ENCODE assay signal across 8 cellular contexts in the genomic region with DNA sequence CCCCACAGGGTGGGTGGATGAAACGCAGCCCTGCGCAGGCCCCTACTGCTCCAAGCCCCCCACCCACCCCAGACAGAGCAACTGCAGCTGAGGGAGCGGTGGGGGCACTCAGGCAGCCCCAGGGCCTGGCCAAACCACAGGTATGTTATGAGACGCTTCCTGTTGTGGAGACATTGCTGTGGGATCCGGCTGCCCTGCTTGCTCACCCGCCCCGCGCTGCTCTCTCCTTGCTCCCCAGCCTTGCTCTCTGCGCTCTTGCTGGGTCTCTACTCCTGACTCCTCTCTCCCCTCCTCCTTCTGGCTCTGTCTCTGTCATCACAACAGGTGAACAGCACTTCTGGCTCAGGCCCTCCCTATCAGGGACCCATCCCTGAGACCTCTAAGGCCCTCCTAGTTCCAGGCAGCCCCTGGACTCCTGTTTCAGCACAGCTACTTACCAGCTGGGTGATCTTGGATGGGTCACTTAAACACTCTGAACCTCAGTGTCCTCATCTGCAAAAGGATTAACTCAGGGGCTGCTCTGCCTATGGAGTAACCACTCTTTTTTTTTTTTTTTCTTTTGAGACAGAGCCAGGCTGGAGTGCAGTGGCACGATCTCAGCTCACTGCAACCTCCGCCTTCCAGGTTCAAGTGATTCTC. TPM values are rescaled to one million over a fixed set of nuclear protein-coding genes. Genes with fewer than 3 reads are reported as not detected.
DNase-seq lines count a peak whose midpoint lies in the region; ATAC-seq and TF ChIP-seq lines count a peak whose summit lies in the region.

No MANE protein-coding gene starts in this region.

- no peak overlapping the region for H3K9ac ChIP-seq in fibroblast of lung (ENCODE audit: insufficient read depth, low read length)

- DNase-seq in SKM-1 treated with dmso at 0.1 percent for 144 hours (lab: John Stamatoyannopoulos, UW; ENCODE audit: unreplicated experiment), result peak; percentile 46
- DNase-seq in SKM-1 (lab: John Stamatoyannopoulos, UW; ENCODE audit: unreplicated experiment), result no peak
- peak; percentile 78 for DNase-seq in activated CD8-positive, alpha-beta T cell treated with anti-CD3 and anti-CD28 coated beads for 36 hours
- DNase-seq in fibroblast of lung (ENCODE audit: low read depth in 2 of 2), result peak; percentile 25 to 91
- peak; percentile 50 for DNase-seq in stimulated activated naive CD8-positive, alpha-beta T cell treated with anti-CD3 and anti-CD28 coated beads, Interleukin-15, Interleukin-2, amounts not matched to agents 100 U/mL and 50 U/mL, for 24 hours
- no peak for DNase-seq in DMS114 treated with DMSO at 0.1 percent for 48 hours (lab: John Stamatoyannopoulos, UW; ENCODE audit: unreplicated experiment)
- DNase-seq in cardiac septum (ENCODE audit: low spot score), result no peak

- no peaks in the 10 kb centered on the region for H3K27me3 Mint-ChIP-seq in activated CD8-positive, alpha-beta T cell treated with anti-CD3 and anti-CD28 coated beads for 36 hours

- H3K4me1 ChIP-seq in fibroblast of lung (ENCODE audit: control insufficient read depth, extremely low read depth, insufficient read depth, low read length), result peaks cover 3% of the 10 kb centered on the region

- POLR2A ChIA-PET in activated CD8-positive, alpha-beta T cell treated with anti-CD3 and anti-CD28 coated beads for 36 hours (lab: Charles Lee), result interaction anchor here (0.6 to 1.2 kb wide), 3 partner anchors 10 to 340 kb away, joined by 3 read pairs; a partner anchor contains a TSS

- no peaks in the 10 kb centered on the region for H3K79me2 ChIP-seq in fibroblast of lung (ENCODE audit: control insufficient read depth, insufficient read depth, low read length)

- no peaks in the 10 kb centered on the region for H4K20me1 ChIP-seq in fibroblast of lung (ENCODE audit: control insufficient read depth, extremely low read depth, insufficient read depth, low read length)

- peak; percentile 96 for ATAC-seq in activated CD8-positive, alpha-beta T cell treated with anti-CD3 and anti-CD28 coated beads for 36 hours
- peak; percentile 71 for ATAC-seq in stimulated activated naive CD8-positive, alpha-beta T cell treated with anti-CD3 and anti-CD28 coated beads, Interleukin-15, Interleukin-2, amounts not matched to agents 100 U/mL and 50 U/mL, for 24 hours
- no peak for ATAC-seq in HG03159 (IDR thresholded peaks at IDR 0.05; ENCODE audit: unreplicated experiment)

- no peaks in the 10 kb centered on the region for H3K27me3 ChIP-seq in fibroblast of lung (ENCODE audit: control insufficient read depth, insufficient read depth, low read length)

- CTCF ChIA-PET in activated CD8-positive, alpha-beta T cell treated with anti-CD3 and anti-CD28 coated beads for 36 hours (lab: Charles Lee), result interaction anchor here (2.3 to 6.0 kb wide), 2 partner anchors 9 to 26 kb away, joined by 11 to 37 read pairs; no protein-coding TSS in a partner anchor

- peaks cover 34% of the 10 kb centered on the region for H3K4me1 Mint-ChIP-seq in activated CD8-positive, alpha-beta T cell treated with anti-CD3 and anti-CD28 coated beads for 36 hours (ENCODE audit: low read depth)

- H3K4me2 ChIP-seq in fibroblast of lung (ENCODE audit: extremely low read depth, insufficient read depth, low read length), result peak overlapping the region; percentile 15

- no peaks in the 10 kb centered on the region for H3K36me3 ChIP-seq in fibroblast of lung (ENCODE audit: control insufficient read depth, insufficient read depth, low read length)

- peak overlapping the region; percentile 24 for H2AFZ ChIP-seq in fibroblast of lung (ENCODE audit: low read length)

- no peaks in the 10 kb centered on the region for H3K36me3 Mint-ChIP-seq in activated CD8-positive, alpha-beta T cell treated with anti-CD3 and anti-CD28 coated beads for 36 hours (ENCODE audit: low read depth)

- H3K27ac Mint-ChIP-seq in activated CD8-positive, alpha-beta T cell treated with anti-CD3 and anti-CD28 coated beads for 36 hours, result peak overlapping the region; percentile 82

- H3K9me3 Mint-ChIP-seq in activated CD8-positive, alpha-beta T cell treated with anti-CD3 and anti-CD28 coated beads for 36 hours, result no peaks in the 10 kb centered on the region

- peak overlapping the region; percentile 28 for H3K27ac ChIP-seq in fibroblast of lung (ENCODE audit: insufficient read depth, low read length)

- no peak overlapping the region for H3K4me3 Mint-ChIP-seq in activated CD8-positive, alpha-beta T cell treated with anti-CD3 and anti-CD28 coated beads for 36 hours

- no peaks in the 10 kb centered on the region for H3K9me3 ChIP-seq in fibroblast of lung (ENCODE audit: control insufficient read depth, insufficient read depth, low read depth, low read length)

- no peak for TF ChIP-seq CTCF in activated CD8-positive, alpha-beta T cell treated with anti-CD3 and anti-CD28 coated beads for 36 hours (IDR thresholded peaks at IDR 0.05)
- TF ChIP-seq CTCF in fibroblast of lung (conservative IDR thresholded peaks at IDR 0.05 in 1 of 2, IDR thresholded peaks at IDR 0.05 in 1 of 2; ENCODE audit: low read depth in 1 of 2, low read length in 2 of 2), result no peak

- intact Hi-C loops in activated CD8-positive, alpha-beta T cell treated with anti-CD3 and anti-CD28 coated beads for 36 hours (cut with micrococcal nuclease), result no loop called here
- intact Hi-C loops in cardiac septum (cut with DNase I), result no loop called here

- no peak overlapping the region for H3K4me3 ChIP-seq in fibroblast of lung (replicated peaks in 1 of 4; ENCODE audit: control extremely low read depth in 1 of 4, insufficient read depth in 1 of 4, low read depth in 3 of 4, low read length in 4 of 4)

RNA-seq across cellular contexts. Expression of a gene that starts 15.9 kb away (rescaled TPM):
- under 1 TPM; 0.83 to 0.85 TPM for total RNA-seq in activated CD8-positive, alpha-beta T cell treated with anti-CD3 and anti-CD28 coated beads for 36 hours
- 18.5 and 31.0 TPM in 2 replicates for total RNA-seq in fibroblast of lung
- polyA plus RNA-seq in fibroblast of lung, result 2.9 and 5.2 TPM in 2 replicates
- 3.1 and 5.8 TPM in 2 replicates for polyA plus RNA-seq in fibroblast of lung (2012)
- 3.4 and 6.5 TPM in 2 replicates for polyA minus RNA-seq in fibroblast of lung (ENCODE audit: low replicate concordance)
- total RNA-seq in cardiac septum, result 1.7 TPM

RNA-seq across cellular contexts. Expression of a gene that starts 20.5 kb away (rescaled TPM):
- 10 to 100 TPM; 52.7 to 54.9 TPM for total RNA-seq in activated CD8-positive, alpha-beta T cell treated with anti-CD3 and anti-CD28 coated beads for 36 hours
- total RNA-seq in fibroblast of lung (25.9 and 30.9 TPM in 2 replicates), cardiac septum (17.6 TPM)
- polyA plus RNA-seq in fibroblast of lung, result 25.3 and 33.9 TPM in 2 replicates
- 26.4 and 34.8 TPM in 2 replicates for polyA plus RNA-seq in fibroblast of lung (2012)
- polyA minus RNA-seq in fibroblast of lung (ENCODE audit: low replicate concordance), result 31.6 and 33.3 TPM in 2 replicates

RNA-seq across cellular contexts. Expression of a gene that starts 25.3 kb away (rescaled TPM):
- under 1 TPM; 0.20 to 0.34 TPM for total RNA-seq in activated CD8-positive, alpha-beta T cell treated with anti-CD3 and anti-CD28 coated beads for 36 hours
- total RNA-seq in fibroblast of lung (0.26 and 0.50 TPM in 2 replicates), cardiac septum (not detected)
- polyA plus RNA-seq in fibroblast of lung, result 0.06 and 0.09 TPM in 2 replicates
- 0.21 TPM in 1 of 2 replicates, not detected in the other for polyA plus RNA-seq in fibroblast of lung (2012)
- not detected in 2 replicates for polyA minus RNA-seq in fibroblast of lung (ENCODE audit: low replicate concordance)

RNA-seq across cellular contexts. Expression of a gene that starts 40.1 kb away (rescaled TPM):
- total RNA-seq in activated CD8-positive, alpha-beta T cell treated with anti-CD3 and anti-CD28 coated beads for 36 hours, result 10 to 100 TPM; 47.9 to 48.4 TPM
- total RNA-seq in fibroblast of lung, result 70.6 and 88.5 TPM in 2 replicates
- polyA plus RNA-seq in fibroblast of lung, result 102 and 105 TPM in 2 replicates
- polyA plus RNA-seq in fibroblast of lung (2012), result 90.0 and 102 TPM in 2 replicates
- 12.7 and 13.7 TPM in 2 replicates for polyA minus RNA-seq in fibroblast of lung (ENCODE audit: low replicate concordance)
- total RNA-seq in cardiac septum, result 47.9 TPM

RNA-seq across cellular contexts. Expression of a gene that starts 46.8 kb away (rescaled TPM):
- 100 to 1,000 TPM; 125 to 129 TPM for total RNA-seq in activated CD8-positive, alpha-beta T cell treated with anti-CD3 and anti-CD28 coated beads for 36 hours
- total RNA-seq in fibroblast of lung, result 52.6 and 78.4 TPM in 2 replicates
- 70.6 and 91.2 TPM in 2 replicates for polyA plus RNA-seq in fibroblast of lung
- 113 and 136 TPM in 2 replicates for polyA plus RNA-seq in fibroblast of lung (2012)
- polyA minus RNA-seq in fibroblast of lung (ENCODE audit: low replicate concordance), result 117 and 164 TPM in 2 replicates
- 262 TPM for total RNA-seq in cardiac septum

Comparison
In these comparisons a context has a peak if more than half of its experiments do, and no peak if none do; other contexts are left out.
1. DNase-seq: peak in SKM-1 treated with dmso at 0.1 percent for 144 hours (single experiment), activated CD8-positive, alpha-beta T cell treated with anti-CD3 and anti-CD28 coated beads for 36 hours (single experiment), fibroblast of lung (2 of 2) and stimulated activated naive CD8-positive, alpha-beta T cell treated with anti-CD3 and anti-CD28 coated beads, Interleukin-15, Interleukin-2, amounts not matched to agents 100 U/mL and 50 U/mL, for 24 hours (single experiment); none in SKM-1 (single experiment), DMS114 treated with DMSO at 0.1 percent for 48 hours (single experiment) and cardiac septum (single experiment).